ENCODE assay signal across 16 cellular contexts in genomic region chr20:33352258-33353012, GRCh38.
"Had no signal": no experiment of that assay in that cellular context is flagged by ENCODE, and none has a peak within 500 bp of the region (broad histone marks: within the 10 kb centered on the region; RNA-seq: fewer than 3 reads in every experiment).

No MANE protein-coding gene starts in this region.

- H3K36me3 Mint-ChIP-seq: natural killer cell had no signal

- H3K4me1 ChIP-seq: suprapubic skin had no signal

- H3K27me3 Mint-ChIP-seq: activated naive CD4-positive, alpha-beta T cell treated with anti-CD3 and anti-CD28 coated beads, Interleukin-2, amount 50 U/mL, for 24 hours had no signal

- H3K4me1 Mint-ChIP-seq: activated naive CD4-positive, alpha-beta T cell treated with anti-CD3 and anti-CD28 coated beads, Interleukin-2, amount 50 U/mL, for 24 hours had no signal

- H3K4me3 Mint-ChIP-seq: activated CD8-positive, alpha-beta T cell treated with anti-CD3 and anti-CD28 coated beads, Interleukin-2, amount 10 ng/mL, durations not matched to agents 7 days and 5 days; activated naive CD4-positive, alpha-beta T cell treated with anti-CD3 and anti-CD28 coated beads, Interleukin-2, amount 50 U/mL, for 24 hours had no signal

- H3K27ac ChIP-seq: brain microvascular endothelial cell, suprapubic skin had no signal

- H3K27ac Mint-ChIP-seq: activated CD8-positive, alpha-beta T cell treated with anti-CD3 and anti-CD28 coated beads, Interleukin-2, amount 10 ng/mL, durations not matched to agents 7 days and 5 days; activated naive CD4-positive, alpha-beta T cell treated with anti-CD3 and anti-CD28 coated beads, Interleukin-2, amount 50 U/mL, for 24 hours had no signal

- H3K9me3 ChIP-seq: suprapubic skin had no signal

- H3K9me3 Mint-ChIP-seq: activated naive CD4-positive, alpha-beta T cell treated with anti-CD3 and anti-CD28 coated beads, Interleukin-2, amount 50 U/mL, for 24 hours; natural killer cell had no signal

- H3K4me3 ChIP-seq: suprapubic skin had no signal

- H3K27me3 ChIP-seq: brain microvascular endothelial cell, suprapubic skin had no signal

- H3K36me3 ChIP-seq: brain microvascular endothelial cell had no signal

- DNase-seq: activated CD8-positive, alpha-beta memory T cell treated with anti-CD3 and anti-CD28 coated beads, Interleukin-2, amount 50 U/mL, for 48 hours; activated CD8-positive, alpha-beta T cell treated with anti-CD3 and anti-CD28 coated beads, Interleukin-2, amount 10 ng/mL, durations not matched to agents 7 days and 5 days; brain microvascular endothelial cell; cerebellar nuclear complex; dermis blood vessel endothelial cell; erythroblast; left cardiac atrium; natural killer cell; nucleus accumbens; right cardiac atrium; stimulated activated CD4-positive, alpha-beta T cell treated with anti-CD3 and anti-CD28 coated beads, Interleukin-1b, Interleukin-23, amount 100 ng/mL, for 48 hours; stimulated activated naive CD4-positive, alpha-beta T cell treated with Interleukin-2 at 50 U/mL for 16 hours; SW 1271; T-helper 9 cell had no signal

- ATAC-seq: activated CD8-positive, alpha-beta T cell treated with anti-CD3 and anti-CD28 coated beads, Interleukin-2, amount 10 ng/mL, durations not matched to agents 7 days and 5 days; left cardiac atrium; natural killer cell; right cardiac atrium had no signal
